Comparison of ENCODE assay signal across 9 cellular contexts in the genomic region with DNA sequence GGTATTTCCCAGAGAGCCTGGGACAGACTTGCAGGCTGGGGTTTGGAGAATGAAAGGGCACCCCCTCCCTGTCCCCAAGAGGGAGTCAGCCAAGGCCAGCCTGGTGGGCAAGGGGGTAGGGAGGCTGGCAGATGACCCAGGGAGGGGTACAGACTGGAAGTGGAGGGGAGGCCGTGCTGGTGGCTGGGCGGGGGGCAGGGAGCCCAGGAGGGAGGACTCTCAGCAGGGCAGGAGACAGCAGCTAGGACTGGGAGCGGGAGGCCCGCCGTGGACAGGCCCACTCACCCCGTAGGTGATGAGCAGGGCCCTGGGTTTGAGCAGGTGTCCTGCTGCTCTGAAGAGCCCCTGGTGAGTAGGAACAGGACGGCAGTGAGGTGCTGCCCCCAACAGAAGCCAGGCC. TPM values are rescaled to one million over a fixed set of nuclear protein-coding genes. Genes with fewer than 3 reads are reported as not detected.
DNase-seq lines count a peak whose midpoint lies in the region; ATAC-seq and TF ChIP-seq lines count a peak whose summit lies in the region.
"Had no signal": no experiment of that assay in that cellular context is flagged by ENCODE, and none has a peak within 500 bp of the region (broad histone marks: within the 10 kb centered on the region; RNA-seq: fewer than 3 reads in every experiment).

No MANE protein-coding gene starts in this region.

- no peak overlapping the region for H3K27ac ChIP-seq in HUES48 (ENCODE audit: low read depth, low read length)

- peak overlapping the region; percentile 24 to 92 (median 70) for H3K4me3 Mint-ChIP-seq in naive B cell

- H3K36me3 ChIP-seq in BE2C (peaks cover 10% of the 10 kb centered on the region), HUES48 (ENCODE audit: control insufficient read depth, insufficient read depth, low read length) (peaks cover 17% of the 10 kb centered on the region)

- H3K36me3 Mint-ChIP-seq in naive B cell = no peaks in the 10 kb centered on the region

- H3K9me3 ChIP-seq in BE2C (no peaks in the 10 kb centered on the region), HUES48 (ENCODE audit: control insufficient read depth, insufficient read depth, low read length) (no peaks in the 10 kb centered on the region)

- H3K9me3 Mint-ChIP-seq in naive B cell = no peaks in the 10 kb centered on the region

- H3K4me1 ChIP-seq in BE2C (peaks cover 22% of the 10 kb centered on the region), HUES48 (ENCODE audit: control insufficient read depth, insufficient read depth, low read length) (peaks cover 25% of the 10 kb centered on the region; the same call in 1 of the 2 replicates)

- H3K27me3 Mint-ChIP-seq in naive B cell = no peaks in the 10 kb centered on the region

- ATAC-seq in naive B cell (ENCODE audit: low read depth in 2 of 2) (no peak), HG02885 (IDR thresholded peaks at IDR 0.05; ENCODE audit: poor library complexity, unreplicated experiment) (no peak)

- peak overlapping the region; percentile 78 for H3K4me3 ChIP-seq in BE2C (ENCODE audit: low read depth, low read length)
- peak overlapping the region; percentile 85; the same call in 1 of the 2 replicates for H3K4me3 ChIP-seq in HUES48 (ENCODE audit: low read depth, low read length)
- peak overlapping the region; percentile 67 for H3K4me3 ChIP-seq in astrocyte of the spinal cord (ENCODE audit: low read depth, low read length)

- no peak overlapping the region for H3K27ac Mint-ChIP-seq in naive B cell

- TF ChIP-seq CTCF in BE2C (IDR thresholded peaks at IDR 0.05; ENCODE audit: low read depth, low read length) (no peak), astrocyte of the spinal cord (IDR thresholded peaks at IDR 0.05; ENCODE audit: low read depth, low read length) (no peak)

- H3K27me3 ChIP-seq in BE2C (no peaks in the 10 kb centered on the region), HUES48 (ENCODE audit: control insufficient read depth, insufficient read depth, low read length) (no peaks in the 10 kb centered on the region)

- no peak for DNase-seq in BE2C
- DNase-seq in astrocyte of the spinal cord (ENCODE audit: low read depth, low spot score) = no peak
- no peak for DNase-seq in naive B cell
- DNase-seq in stimulated activated CD4-positive, alpha-beta T cell treated with anti-CD3 and anti-CD28 coated beads, Interleukin-4, amount 100 ng/mL, for 4 hours = no peak
- DNase-seq in DMS153 (lab: John Stamatoyannopoulos, UW) = no peak
- DNase-seq in nucleus accumbens (lab: John Stamatoyannopoulos, UW) = no peak
- DNase-seq: NCI-H1436 had no signal

- in situ Hi-C loops in astrocyte of the spinal cord (cut with HindIII; ENCODE audit: low sequenced_read_pairs) = no loop called here

- no peak overlapping the region for H3K9ac ChIP-seq in HUES48 (ENCODE audit: low read depth, low read length)

- H3K4me1 Mint-ChIP-seq in naive B cell = peaks cover 0 to 34% (median 16%) of the 10 kb centered on the region in 3 donors

RNA-seq across cellular contexts. Expression of gene METTL26, which starts 1.1 kb away (rescaled TPM):
- 215 TPM for polyA plus RNA-seq in BE2C (2012; ENCODE audit: insufficient read depth, insufficient read length, low read depth)
- polyA plus RNA-seq in naive B cell (ENCODE audit: low read depth in 6 of 6) = 10 to 100 TPM; 66.3 to 87.6 (median 84.9) TPM

RNA-seq across cellular contexts. Expression of gene WFIKKN1, which starts 4.2 kb away (rescaled TPM):
- polyA plus RNA-seq in BE2C (2012; ENCODE audit: insufficient read depth, insufficient read length, low read depth) = 1.3 TPM
- polyA plus RNA-seq in naive B cell (ENCODE audit: low read depth in 6 of 6) = not detected

RNA-seq across cellular contexts. Expression of gene MCRIP2, which starts 6.6 kb away (rescaled TPM):
- 180 TPM for polyA plus RNA-seq in BE2C (2012; ENCODE audit: insufficient read depth, insufficient read length, low read depth)
- polyA plus RNA-seq in naive B cell (ENCODE audit: low read depth in 6 of 6) = 10 to 100 TPM; 20.8 to 46.6 (median 22.7) TPM

RNA-seq across cellular contexts. Expression of gene WDR90, which starts 14.2 kb away (rescaled TPM):
- 44.4 TPM for polyA plus RNA-seq in BE2C (2012; ENCODE audit: insufficient read depth, insufficient read length, low read depth)
- polyA plus RNA-seq in naive B cell (ENCODE audit: low read depth in 6 of 6) = 1 to 10 TPM in 2 of 6 donors, under 1 TPM in 3, not detected in 1; 0.75 to 2.3 (median 0.90) TPM

RNA-seq across cellular contexts. Expression of gene RHOT2, which starts 32.9 kb away (rescaled TPM):
- polyA plus RNA-seq in BE2C (2012; ENCODE audit: insufficient read depth, insufficient read length, low read depth) = 535 TPM
- polyA plus RNA-seq in naive B cell (ENCODE audit: low read depth in 6 of 6) = 10 to 100 TPM; 22.1 to 49.1 (median 35.0) TPM
